In the genomic region with DNA sequence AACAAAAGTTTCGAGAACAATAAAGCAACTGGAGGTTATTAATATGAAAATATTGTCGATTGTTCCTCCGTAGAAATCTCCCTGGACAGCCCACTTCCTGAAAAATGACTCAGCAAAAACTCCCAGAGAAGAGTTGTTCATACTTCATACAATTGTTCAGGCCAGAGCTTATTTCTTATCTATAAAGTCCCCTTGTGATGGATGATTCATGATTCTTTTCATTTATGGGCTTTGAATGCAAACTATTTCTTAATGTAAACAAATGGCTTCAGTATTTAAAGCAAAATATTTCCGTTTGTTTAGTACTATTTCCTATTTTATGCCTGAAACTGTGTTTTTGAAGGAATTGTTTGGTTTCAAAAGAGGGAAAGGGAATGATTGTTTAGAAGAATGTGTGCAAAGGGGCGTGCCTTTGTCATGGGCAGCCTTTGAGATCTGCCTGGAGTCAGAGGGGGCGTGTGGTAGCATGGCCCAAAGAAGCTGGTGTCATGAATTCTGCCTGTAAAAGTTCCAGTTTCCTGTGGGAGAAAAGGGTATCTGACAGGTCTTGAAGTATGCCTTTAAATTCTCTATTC, we compare ENCODE assay signal across 8 cellular contexts. TPM values are rescaled to one million over a fixed set of nuclear protein-coding genes. Genes with fewer than 3 reads are reported as not detected.
A peak's percentile ranks its signal among the peaks of the same experiment; 100 is the strongest.
DNase-seq lines count a peak whose midpoint lies in the region; ATAC-seq and TF ChIP-seq lines count a peak whose summit lies in the region.

No MANE protein-coding gene starts in this region.

- TF ChIP-seq CTCF in esophagus muscularis mucosa (IDR thresholded peaks at IDR 0.05) (no peak), progenitor cell of endocrine pancreas (IDR thresholded peaks at IDR 0.05; ENCODE audit: unreplicated experiment) (no peak)

- intact Hi-C loops in esophagus muscularis mucosa (cut with DNase I): no loop called here

- TF ChIP-seq EP300 in esophagus muscularis mucosa (IDR thresholded peaks at IDR 0.05): no peak

- H3K36me3 Mint-ChIP-seq in progenitor cell of endocrine pancreas (ENCODE audit: insufficient read depth) (peaks cover 5% of the 10 kb centered on the region), T-cell (no peaks in the 10 kb centered on the region)

- POLR2A ChIA-PET in T-cell (lab: Charles Lee): no interaction called here

- no peaks in the 10 kb centered on the region for H3K27me3 ChIP-seq in esophagus muscularis mucosa

- no peaks in the 10 kb centered on the region for H3K9me3 ChIP-seq in esophagus muscularis mucosa

- peaks cover 6% of the 10 kb centered on the region for H3K9me3 Mint-ChIP-seq in progenitor cell of endocrine pancreas (ENCODE audit: low read depth)
- H3K9me3 Mint-ChIP-seq in T-cell: no peaks in the 10 kb centered on the region

- CTCF ChIA-PET in T-cell (lab: Charles Lee): interaction anchor here (0.9 to 2.5 kb wide), 2 partner anchors 21 to 25 kb away, joined by 3 to 5 read pairs; no protein-coding TSS in a partner anchor

- peak overlapping the region; percentile 49 to 64 (median 56) for H3K27ac ChIP-seq in esophagus muscularis mucosa (replicated peaks in 1 of 4)

- H3K27me3 Mint-ChIP-seq in progenitor cell of endocrine pancreas: peaks cover 34% of the 10 kb centered on the region
- peaks cover under 1 to 1% of the 10 kb centered on the region in 2 donors for H3K27me3 Mint-ChIP-seq in T-cell

- peaks cover 11% of the 10 kb centered on the region for H3K4me1 Mint-ChIP-seq in progenitor cell of endocrine pancreas (ENCODE audit: low read depth)
- H3K4me1 Mint-ChIP-seq in T-cell: peaks cover 7 to 19% (median 9%) of the 10 kb centered on the region in 3 donors

- no peak for TF ChIP-seq POLR2A in esophagus muscularis mucosa (IDR thresholded peaks at IDR 0.05; ENCODE audit: low read depth)
- TF ChIP-seq POLR2A in GM18505 (IDR thresholded peaks at IDR 0.05; ENCODE audit: borderline replicate concordance, extremely low read depth, insufficient read depth, insufficient read length): no peak

- ATAC-seq in GM18505 (IDR thresholded peaks at IDR 0.05; ENCODE audit: unreplicated experiment): no peak
- no peak for ATAC-seq in T-cell (replicated peaks in 1 of 4)

- H3K27ac Mint-ChIP-seq in progenitor cell of endocrine pancreas (peak overlapping the region; percentile 82), T-cell (no peak overlapping the region)

- 28% methylated on average over 6 of the region's 6 CpGs for WGBS in esophagus muscularis mucosa

- no peaks in the 10 kb centered on the region for H3K36me3 ChIP-seq in esophagus muscularis mucosa

- H3K4me1 ChIP-seq in esophagus muscularis mucosa: peaks cover 15 to 20% (median 18%) of the 10 kb centered on the region in 4 donors

- no peak overlapping the region for H3K4me3 ChIP-seq in esophagus muscularis mucosa

- peak; percentile 32 for DNase-seq in GM03348 (ENCODE audit: low spot score)
- DNase-seq in OCI-M2 (lab: John Stamatoyannopoulos, UW; ENCODE audit: unreplicated experiment): peak; percentile 64
- no peak for DNase-seq in esophagus muscularis mucosa (ENCODE audit: extremely low spot score)
- DNase-seq in progenitor cell of endocrine pancreas (ENCODE audit: low spot score, unreplicated experiment): no peak
- DNase-seq in SK-N-DZ (ENCODE audit: low spot score): no peak
- no peak for DNase-seq in T-cell
- no peak for DNase-seq in NCI-H1694 (lab: John Stamatoyannopoulos, UW)

- H3K4me3 Mint-ChIP-seq in progenitor cell of endocrine pancreas (ENCODE audit: low read depth): no peak overlapping the region
- H3K4me3 Mint-ChIP-seq in T-cell: no peak overlapping the region

RNA-seq across cellular contexts. Expression of gene EXOC6, which starts 26.2 kb away (rescaled TPM):
- total RNA-seq in esophagus muscularis mucosa (10 to 100 TPM; 14.1 to 34.9 (median 16.2) TPM), progenitor cell of endocrine pancreas (20.6 and 21.7 TPM in 2 replicates), T-cell (10 to 100 TPM in 2 of 5 donors, 1 to 10 TPM in 3; 8.7 to 13.3 (median 9.7) TPM)
- polyA plus RNA-seq in SK-N-DZ (2014; cell fraction: cytosol; rRNA removed): 13.9 and 17.8 TPM in 2 replicates
- 9.9 and 11.1 TPM in 2 replicates for polyA plus RNA-seq in SK-N-DZ (2014; cell fraction: nucleus; rRNA removed)

Comparison
In these comparisons a context has a peak if more than half of its experiments do, and no peak if none do; other contexts are left out.
1. DNase-seq: peak in GM03348 (single experiment) and OCI-M2 (single experiment); none in esophagus muscularis mucosa (single experiment), progenitor cell of endocrine pancreas (single experiment), SK-N-DZ (single experiment), T-cell (0 of 34) and NCI-H1694 (single experiment).